Comparison of ENCODE assay signal across 10 cellular contexts in genomic region chr4:65416875-65417274, GRCh38.
DNase-seq lines count a peak whose midpoint lies in the region; ATAC-seq and TF ChIP-seq lines count a peak whose summit lies in the region.
"Had no signal": no experiment of that assay in that cellular context is flagged by ENCODE, and none has a peak within 500 bp of the region (broad histone marks: within the 10 kb centered on the region; RNA-seq: fewer than 3 reads in every experiment).

No MANE protein-coding gene starts in this region.

- H3K9me2 ChIP-seq in OCI-LY7 (ENCODE audit: insufficient read depth, low read length), result no peaks in the 10 kb centered on the region

- no peaks in the 10 kb centered on the region for H3K79me2 ChIP-seq in OCI-LY7 (ENCODE audit: insufficient read depth, low read depth, low read length)
- H3K79me2 ChIP-seq: parathyroid adenoma had no signal

- BruUV-seq in OCI-LY7 (replicated peaks; lab: Mats Ljungman, UMichigan), result no TSS peak

- TF ChIP-seq EP300 in ovary (IDR thresholded peaks at IDR 0.05), result no peak

- H3K36me3 ChIP-seq in ovary (no peaks in the 10 kb centered on the region), OCI-LY7 (ENCODE audit: insufficient read depth, low read length) (no peaks in the 10 kb centered on the region)

- WGBS in ovary, 3 donors, result 8 to 24% (median 11%) methylated on average over 3 of the region's 3 CpGs

- no peak overlapping the region for H3K4me2 ChIP-seq in OCI-LY7 (ENCODE audit: low read length)

- no peaks in the 10 kb centered on the region for H3K9me3 ChIP-seq in ovary
- no peaks in the 10 kb centered on the region for H3K9me3 ChIP-seq in OCI-LY7 (ENCODE audit: low read length)

- H3K27ac ChIP-seq in ovary, result no peak overlapping the region
- no peak overlapping the region for H3K27ac ChIP-seq in OCI-LY7 (ENCODE audit: low read depth, low read length, poor library complexity, severe bottlenecking)
- H3K27ac ChIP-seq: parathyroid adenoma had no signal

- DNase-seq in DMS 273 (lab: John Stamatoyannopoulos, UW; ENCODE audit: unreplicated experiment) (peak; percentile 94), NCI-H1417 treated with DMSO at 0.1 percent for 48 hours (lab: John Stamatoyannopoulos, UW) (peak; percentile 38), astrocyte of the spinal cord (ENCODE audit: low read depth, low spot score) (peak; percentile 42), left lobe of liver (ENCODE audit: low spot score) (peak; percentile 58), AG20443 (ENCODE audit: low spot score) (no peak), ovary (no peak), erythroblast (lab: John Stamatoyannopoulos, UW) (no peak), OCI-LY7 (ENCODE audit: low spot score) (no peak)

- TF ChIP-seq CTCF in astrocyte of the spinal cord (IDR thresholded peaks at IDR 0.05; ENCODE audit: low read depth, low read length), result no peak
- no peak for TF ChIP-seq CTCF in ovary (IDR thresholded peaks at IDR 0.05)
- TF ChIP-seq CTCF in OCI-LY7 (conservative IDR thresholded peaks at IDR 0.05; ENCODE audit: low read length), result no peak

- H3K4me1 ChIP-seq in ovary (ENCODE audit: insufficient read depth) (peaks cover 2% of the 10 kb centered on the region), OCI-LY7 (ENCODE audit: insufficient read depth, low read length, poor library complexity, severe bottlenecking) (no peaks in the 10 kb centered on the region)
- H3K4me1 ChIP-seq: parathyroid adenoma had no signal

- peak; percentile 82 for ATAC-seq in left lobe of liver
- ATAC-seq: K562 had no signal

- in situ Hi-C loops in astrocyte of the spinal cord (cut with HindIII; ENCODE audit: low sequenced_read_pairs), result no loop called here

- no peaks in the 10 kb centered on the region for H3K27me3 ChIP-seq in ovary

- H3K4me3 ChIP-seq in astrocyte of the spinal cord (ENCODE audit: low read depth, low read length) (no peak overlapping the region), ovary (no peak overlapping the region), OCI-LY7 (ENCODE audit: low read depth, low read length, poor library complexity, severe bottlenecking) (no peak overlapping the region)
- H3K4me3 ChIP-seq: K562 had no signal

- intact Hi-C loops in ovary (cut with DNase I), result no loop called here
- intact Hi-C loops in OCI-LY7 (cut with micrococcal nuclease; ENCODE audit: unreplicated experiment), result no loop called here

- TF ChIP-seq POLR2A in ovary (IDR thresholded peaks at IDR 0.05) (no peak), erythroblast (IDR thresholded peaks at IDR 0.05; ENCODE audit: low read length) (no peak)

- CTCF ChIA-PET in OCI-LY7 (lab: Charles Lee; ENCODE audit: unreplicated experiment), result no interaction called here

- POLR2A ChIA-PET in OCI-LY7 (lab: Charles Lee), result interaction anchor here (0.6 kb wide), 1 partner anchor 1741 kb away, joined by 3 read pairs; no protein-coding TSS in a partner anchor

- H2AFZ ChIP-seq in OCI-LY7 (ENCODE audit: low read length), result no peak overlapping the region
- H2AFZ ChIP-seq: parathyroid adenoma had no signal

- no peaks in the 10 kb centered on the region; the same call in 1 of the 2 replicates for H4K20me1 ChIP-seq in OCI-LY7 (ENCODE audit: insufficient read depth, low read length)

Comparison
In these comparisons a context has a peak if more than half of its experiments do, and no peak if none do; other contexts are left out.
1. DNase-seq: peak in DMS 273 (single experiment), NCI-H1417 treated with DMSO at 0.1 percent for 48 hours (single experiment), astrocyte of the spinal cord (single experiment) and left lobe of liver (single experiment); none in AG20443 (single experiment), ovary (0 of 5), erythroblast (0 of 2) and OCI-LY7 (single experiment).